8 cellular contexts compared by ENCODE assay signal in genomic region chr18:79465392-79465991, GRCh38.
DNase-seq lines count a peak whose midpoint lies in the region; ATAC-seq, FAIRE-seq and TF ChIP-seq lines count a peak whose summit lies in the region.

No MANE protein-coding gene starts in this region.

- H3K4me3 ChIP-seq in HEK293 (ENCODE audit: low read depth, low read length) (no peak overlapping the region), lower lobe of right lung (no peak overlapping the region), small intestine (ENCODE audit: low read depth in 1 of 2, low read length in 2 of 2) (no peak overlapping the region)

- H3K27ac ChIP-seq in HEK293 (ENCODE audit: extremely low read depth, low read depth, low read length): no peak overlapping the region
- H3K27ac ChIP-seq in lower lobe of right lung: no peak overlapping the region
- H3K27ac ChIP-seq in small intestine (ENCODE audit: low read depth in 1 of 2, low read length in 1 of 2): no peak overlapping the region

- ATAC-seq in GM18861 (IDR thresholded peaks at IDR 0.05; ENCODE audit: unreplicated experiment) (peak; percentile 66), lower lobe of right lung (peak; percentile 38 to 52)

- H3K36me3 ChIP-seq in HEK293 (ENCODE audit: control insufficient read depth in 2 of 2, insufficient read depth in 1 of 2, low read length in 2 of 2): peaks cover 0 to 24% of the 10 kb centered on the region in 2 experiments; a peak in 1 of 3 replicates
- H3K36me3 ChIP-seq in lower lobe of right lung: peaks cover 54% of the 10 kb centered on the region
- peaks cover 0 to 2% of the 10 kb centered on the region in 2 donors for H3K36me3 ChIP-seq in small intestine (ENCODE audit: control insufficient read depth in 2 of 2, insufficient read depth in 2 of 2, low read length in 2 of 2)

- CTCF ChIA-PET in HEK293 (lab: Yijun Ruan, JAX): interaction anchor here (0.7 to 0.8 kb wide), 2 partner anchors 85 to 570 kb away, joined by 3 read pairs; no protein-coding TSS in a partner anchor

- DNase-seq in RPMI8226 (peak; percentile 38), lower lobe of right lung (no peak), COLO668 (lab: John Stamatoyannopoulos, UW; ENCODE audit: unreplicated experiment) (no peak), GM03348 (ENCODE audit: low spot score) (no peak), CD1c-positive myeloid dendritic cell (ENCODE audit: extremely low spot score) (no peak), small intestine (no peak)

- TF ChIP-seq CTCF in HEK293 (tag by site-specific recombination; IDR thresholded peaks at IDR 0.05): no peak
- TF ChIP-seq CTCF in lower lobe of right lung (IDR thresholded peaks at IDR 0.05): no peak

- intact Hi-C loops in lower lobe of right lung (cut with DNase I): no loop called here

- H3K9me3 ChIP-seq in HEK293 (ENCODE audit: control insufficient read depth, insufficient read depth, low read depth, low read length): no peaks in the 10 kb centered on the region
- no peaks in the 10 kb centered on the region for H3K9me3 ChIP-seq in lower lobe of right lung
- no peaks in the 10 kb centered on the region for H3K9me3 ChIP-seq in small intestine (ENCODE audit: control insufficient read depth, low read depth)

- no peak for FAIRE-seq in small intestine (lab: Jason Lieb, UNC)

- H3K27me3 ChIP-seq in lower lobe of right lung (ENCODE audit: low read depth) (no peaks in the 10 kb centered on the region), small intestine (ENCODE audit: control insufficient read depth in 2 of 2, insufficient read depth in 2 of 2, low read length in 2 of 2) (no peaks in the 10 kb centered on the region)

- 67 to 69% (median 68%) methylated on average over 26 of the region's 26 CpGs for WGBS in small intestine, 3 donors

- H3K4me1 ChIP-seq in HEK293 (ENCODE audit: control insufficient read depth, insufficient read depth, low read length): no peaks in the 10 kb centered on the region
- H3K4me1 ChIP-seq in lower lobe of right lung: no peaks in the 10 kb centered on the region
- no peaks in the 10 kb centered on the region for H3K4me1 ChIP-seq in small intestine (ENCODE audit: control insufficient read depth in 2 of 2, insufficient read depth in 1 of 2, low read depth in 1 of 2, low read length in 1 of 2)

- POLR2A ChIA-PET in HEK293 (lab: Yijun Ruan, JAX): no interaction called here

TF ChIP-seq in HEK293, 187 proteins besides CTCF, POLR2A, EP300 and RAD21 (continues in another document):
- TF ChIP-seq KLF1 (tag by site-specific recombination; IDR thresholded peaks at IDR 0.05) (0 out of 2 replicates have a peak, but pooled peaks have one; percentile 24), ZNF19 (tag by site-specific recombination; IDR thresholded peaks at IDR 0.05; ENCODE audit: low read depth) (no peak), KLF17 (tag by site-specific recombination; IDR thresholded peaks at IDR 0.05) (no peak), PATZ1 (tag by site-specific recombination; IDR thresholded peaks at IDR 0.05) (no peak), ZNF624 (tag by site-specific recombination; IDR thresholded peaks at IDR 0.05) (no peak), ZNF558 (tag by site-specific recombination; IDR thresholded peaks at IDR 0.05) (no peak), SP2 (tag by site-specific recombination; IDR thresholded peaks at IDR 0.05) (0 out of 2 replicates have a peak, but pooled peaks have one; percentile 16), GLIS1 (tag by site-specific recombination; IDR thresholded peaks at IDR 0.05) (no peak), ZFP37 (tag by site-specific recombination; IDR thresholded peaks at IDR 0.05) (no peak), ZNF707 (tag by site-specific recombination; IDR thresholded peaks at IDR 0.05) (no peak), ZNF184 (tag by site-specific recombination; IDR thresholded peaks at IDR 0.05) (no peak), ZNF169 (tag by site-specific recombination; IDR thresholded peaks at IDR 0.05) (no peak), ZNF132 (tag by site-specific recombination; IDR thresholded peaks at IDR 0.05; ENCODE audit: borderline replicate concordance) (no peak), ZNF621 (tag by site-specific recombination; IDR thresholded peaks at IDR 0.05) (no peak), OSR2 (tag by site-specific recombination; IDR thresholded peaks at IDR 0.05) (no peak), ZNF510 (tag by site-specific recombination; IDR thresholded peaks at IDR 0.05; ENCODE audit: insufficient replicate concordance) (no peak), ZBTB21 (tag by site-specific recombination; IDR thresholded peaks at IDR 0.05) (no peak), ZFHX2 (tag by site-specific recombination; conservative IDR thresholded peaks at IDR 0.05) (peak; percentile 98), EGR2 (tag by site-specific recombination; IDR thresholded peaks at IDR 0.05; ENCODE audit: low read depth) (peak; percentile 94), ZNF148 (tag by site-specific recombination; IDR thresholded peaks at IDR 0.05; ENCODE audit: borderline replicate concordance) (no peak), KLF10 (tag by site-specific recombination; IDR thresholded peaks at IDR 0.05) (no peak), ZNF830 (tag by site-specific recombination; IDR thresholded peaks at IDR 0.05; ENCODE audit: low read depth) (no peak), MYNN (tag by site-specific recombination; IDR thresholded peaks at IDR 0.05; ENCODE audit: borderline replicate concordance) (no peak), PRDM4 (tag by site-specific recombination; IDR thresholded peaks at IDR 0.05) (no peak), OVOL3 (tag by site-specific recombination; IDR thresholded peaks at IDR 0.05) (no peak), ZNF37A (tag by site-specific recombination; IDR thresholded peaks at IDR 0.05) (no peak), ZNF529 (tag by site-specific recombination; IDR thresholded peaks at IDR 0.05; ENCODE audit: insufficient replicate concordance) (no peak)
